ENCODE assay signal across 11 cellular contexts in genomic region chr2:234032301-234032856, GRCh38. TPM values are rescaled to one million over a fixed set of nuclear protein-coding genes. Genes with fewer than 3 reads are reported as not detected.
DNase-seq lines count a peak whose midpoint lies in the region; ATAC-seq and TF ChIP-seq lines count a peak whose summit lies in the region.
"Had no signal": no experiment of that assay in that cellular context is flagged by ENCODE, and none has a peak within 500 bp of the region (broad histone marks: within the 10 kb centered on the region; RNA-seq: fewer than 3 reads in every experiment).

No MANE protein-coding gene starts in this region.

- peaks cover 5% of the 10 kb centered on the region for H3K27me3 Mint-ChIP-seq in activated T-cell treated with anti-CD3 and anti-CD28 coated beads, Interleukin-2, amount 50 U/mL, for 4 hours (ENCODE audit: low read depth)

- peaks cover 9% of the 10 kb centered on the region for H3K9me3 ChIP-seq in RWPE2 (ENCODE audit: severe bottlenecking)
- no peaks in the 10 kb centered on the region for H3K9me3 ChIP-seq in skeletal muscle satellite cell (replicated peaks; ENCODE audit: low read length)

- peak overlapping the region; percentile 14 for H3K4me2 ChIP-seq in skeletal muscle satellite cell (ENCODE audit: low read length)

- H3K4me3 Mint-ChIP-seq in activated T-cell treated with anti-CD3 and anti-CD28 coated beads, Interleukin-2, amount 50 U/mL, for 4 hours, result no peak overlapping the region

- peaks cover 4% of the 10 kb centered on the region for H3K36me3 Mint-ChIP-seq in activated T-cell treated with anti-CD3 and anti-CD28 coated beads, Interleukin-2, amount 50 U/mL, for 4 hours (ENCODE audit: insufficient read depth)

- H3K27me3 ChIP-seq in RWPE2 (ENCODE audit: insufficient read depth, poor library complexity, severe bottlenecking) (no peaks in the 10 kb centered on the region), skeletal muscle satellite cell (ENCODE audit: control insufficient read depth, insufficient read depth, low read length) (no peaks in the 10 kb centered on the region)

- peaks cover 13% of the 10 kb centered on the region for H3K4me1 ChIP-seq in RWPE2 (ENCODE audit: insufficient read depth, poor library complexity, severe bottlenecking)
- peaks cover 23% of the 10 kb centered on the region for H3K4me1 ChIP-seq in skeletal muscle satellite cell (ENCODE audit: control insufficient read depth, insufficient read depth, low read length)

- no peak for DNase-seq in activated T-cell treated with anti-CD3 and anti-CD28 coated beads, Interleukin-2, amount 50 U/mL, for 4 hours
- DNase-seq in activated T-cell treated with anti-CD3 and anti-CD28 coated beads, Interleukin-2, amount 50 U/mL, for 1 hour, result no peak
- DNase-seq in RWPE2 (ENCODE audit: low spot score) (no peak), NCI-H524 treated with DMSO at 0.1 percent for 48 hours (lab: John Stamatoyannopoulos, UW) (no peak), NCI-H446 (lab: John Stamatoyannopoulos, UW) (no peak), NCI-H82 (lab: John Stamatoyannopoulos, UW) (no peak)
- peak; percentile 35 for DNase-seq in effector CD4-positive, alpha-beta T cell
- DNase-seq: glutamatergic neuron, KG1 had no signal

- peaks cover 34% of the 10 kb centered on the region for H3K4me1 Mint-ChIP-seq in activated T-cell treated with anti-CD3 and anti-CD28 coated beads, Interleukin-2, amount 50 U/mL, for 4 hours (ENCODE audit: low read depth)

- H3K27ac ChIP-seq in RWPE2 (ENCODE audit: poor library complexity, severe bottlenecking), result peak overlapping the region; percentile 18

- H3K4me3 ChIP-seq in RWPE2 (ENCODE audit: severe bottlenecking) (no peak overlapping the region), skeletal muscle satellite cell (ENCODE audit: low read length) (no peak overlapping the region)

- ATAC-seq in activated T-cell treated with anti-CD3 and anti-CD28 coated beads, Interleukin-2, amount 50 U/mL, for 4 hours, result peak; percentile 70 to 79
- ATAC-seq in RWPE2 (ENCODE audit: low read depth), result peak; percentile 83

- peaks cover 28% of the 10 kb centered on the region for H3K9me3 Mint-ChIP-seq in activated T-cell treated with anti-CD3 and anti-CD28 coated beads, Interleukin-2, amount 50 U/mL, for 4 hours

- H3K36me3 ChIP-seq in RWPE2 (ENCODE audit: low read depth) (no peaks in the 10 kb centered on the region), skeletal muscle satellite cell (ENCODE audit: insufficient read depth, low read length) (no peaks in the 10 kb centered on the region)

- TF ChIP-seq CTCF in RWPE2 (IDR thresholded peaks at IDR 0.05; ENCODE audit: poor library complexity, severe bottlenecking), result no peak

- H3K9ac ChIP-seq in skeletal muscle satellite cell (ENCODE audit: low read depth, low read length), result no peak overlapping the region

RNA-seq across cellular contexts. Expression of gene SPP2, which starts 18.1 kb away (rescaled TPM):
- total RNA-seq in activated T-cell treated with anti-CD3 and anti-CD28 coated beads, Interleukin-2, amount 50 U/mL, for 4 hours, result not detected
- total RNA-seq in skeletal muscle satellite cell (2012; rRNA removed), result not detected in 2 replicates
- total RNA-seq: urinary bladder had no signal
